10 cellular contexts compared by ENCODE assay signal in the genomic region with DNA sequence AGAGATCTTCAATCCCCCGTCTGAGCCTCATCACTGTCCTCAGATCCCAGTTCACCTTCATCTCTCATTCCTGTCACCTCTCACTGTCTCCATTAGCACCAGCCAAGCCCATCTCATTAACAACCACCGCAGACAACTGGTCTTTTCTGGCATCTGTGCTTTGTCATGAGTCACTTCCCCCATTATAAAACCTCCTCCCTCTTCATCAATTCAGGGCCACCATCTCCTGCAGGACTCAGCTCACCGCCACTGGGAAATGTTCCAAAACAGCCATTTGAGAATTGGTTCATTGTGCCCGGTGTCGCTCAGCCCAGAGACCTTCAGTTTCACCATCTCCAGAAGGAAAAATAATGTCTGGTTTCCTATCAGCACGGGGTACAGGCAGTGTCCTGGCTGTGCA. TPM values are rescaled to one million over a fixed set of nuclear protein-coding genes. Genes with fewer than 3 reads are reported as not detected.
DNase-seq lines count a peak whose midpoint lies in the region; ATAC-seq and TF ChIP-seq lines count a peak whose summit lies in the region.
"Had no signal": no experiment of that assay in that cellular context is flagged by ENCODE, and none has a peak within 500 bp of the region (broad histone marks: within the 10 kb centered on the region; RNA-seq: fewer than 3 reads in every experiment).

No MANE protein-coding gene starts in this region.

- H3K9me2 ChIP-seq in hepatocyte (replicated peaks; ENCODE audit: insufficient read depth), result no peaks in the 10 kb centered on the region

- H3K27me3 ChIP-seq in MG63, result no peaks in the 10 kb centered on the region
- no peaks in the 10 kb centered on the region for H3K27me3 ChIP-seq in hepatocyte

- 69% methylated on average over 6 of the region's 6 CpGs for WGBS in hepatocyte (ENCODE audit: low lambda C conversion rate, missing lambda C conversion rate)

- ATAC-seq in HG03521 (IDR thresholded peaks at IDR 0.05; ENCODE audit: unreplicated experiment) (no peak), HG03095 (IDR thresholded peaks at IDR 0.05; ENCODE audit: unreplicated experiment) (no peak)
- ATAC-seq: naive thymus-derived CD8-positive, alpha-beta T cell had no signal

- H4K20me1 ChIP-seq in hepatocyte (ENCODE audit: insufficient read depth, poor library complexity, severe bottlenecking), result no peaks in the 10 kb centered on the region

- H3K36me3 ChIP-seq in MG63 (no peaks in the 10 kb centered on the region), hepatocyte (replicated peaks; ENCODE audit: insufficient read depth, low read depth) (no peaks in the 10 kb centered on the region)

- no peak for TF ChIP-seq CTCF in hepatocyte (IDR thresholded peaks at IDR 0.05; ENCODE audit: poor library complexity)

- no peaks in the 10 kb centered on the region for H3K79me2 ChIP-seq in hepatocyte

- H3K9me3 ChIP-seq in MG63 (no peaks in the 10 kb centered on the region), hepatocyte (ENCODE audit: low read depth) (no peaks in the 10 kb centered on the region)

- peak; percentile 76 for DNase-seq in AG08395 (ENCODE audit: low spot score)
- DNase-seq in MG63, result peak; percentile 29
- peak; percentile 32 for DNase-seq in amniotic epithelial cell (ENCODE audit: low read depth)
- DNase-seq in hepatocyte (ENCODE audit: low spot score), result no peak
- no peak for DNase-seq in epidermal melanocyte (ENCODE audit: insufficient read length, low spot score)
- no peak for DNase-seq in activated naive CD4-positive, alpha-beta T cell treated with anti-CD3 and anti-CD28 coated beads, Interleukin-2, amount 50 U/mL, for 16 hours
- DNase-seq: naive thymus-derived CD8-positive, alpha-beta T cell; NCI-H748 treated with DMSO at 0.1 percent for 48 hours had no signal

- peaks cover 10% of the 10 kb centered on the region for H3K4me1 ChIP-seq in hepatocyte (ENCODE audit: insufficient read depth)

- no peak overlapping the region for H2AFZ ChIP-seq in hepatocyte

- peak overlapping the region; percentile 6 for H3K27ac ChIP-seq in hepatocyte

- peak overlapping the region; percentile 25 for H3K4me2 ChIP-seq in hepatocyte

- H3K4me3 ChIP-seq in MG63 (no peak overlapping the region), hepatocyte (no peak overlapping the region)

RNA-seq across cellular contexts. Expression of a gene that starts 56.9 kb away (rescaled TPM):
- not detected in 2 replicates for total RNA-seq in MG63 (2014; rRNA removed; shearing (Covaris generic); ENCODE audit: low replicate concordance)
- total RNA-seq in hepatocyte, result 1.9 TPM in 1 of 2 replicates, not detected in the other
- polyA plus RNA-seq in hepatocyte, result 0.41 and 0.45 TPM in 2 replicates
- total RNA-seq: naive thymus-derived CD8-positive, alpha-beta T cell had no signal
- polyA plus RNA-seq: naive thymus-derived CD8-positive, alpha-beta T cell had no signal

Comparison
In these comparisons a context has a peak if more than half of its experiments do, and no peak if none do; other contexts are left out.
1. DNase-seq: peak in AG08395 (single experiment), MG63 (single experiment) and amniotic epithelial cell (single experiment); none in hepatocyte (single experiment), epidermal melanocyte (single experiment) and activated naive CD4-positive, alpha-beta T cell treated with anti-CD3 and anti-CD28 coated beads, Interleukin-2, amount 50 U/mL, for 16 hours (single experiment).